ENCODE assay signal across 13 cellular contexts in the genomic region with DNA sequence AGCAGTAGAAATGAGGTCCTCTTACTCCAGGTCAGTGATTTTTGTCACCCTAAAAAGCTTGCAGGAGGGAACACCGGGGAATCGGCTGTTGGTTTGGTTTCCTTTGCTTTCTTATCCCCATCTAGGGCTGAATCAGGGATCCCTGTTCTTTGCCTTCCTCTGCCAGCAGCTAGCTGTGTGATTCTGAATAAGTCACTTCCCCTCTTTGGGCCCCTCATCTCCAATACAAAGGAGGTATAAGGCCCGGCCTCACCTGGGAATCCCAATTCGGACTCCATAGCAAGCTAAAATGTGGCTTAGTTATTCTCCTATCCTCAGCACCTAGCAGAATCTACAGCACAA. TPM values are rescaled to one million over a fixed set of nuclear protein-coding genes. Genes with fewer than 3 reads are reported as not detected.
DNase-seq lines count a peak whose midpoint lies in the region; ATAC-seq, FAIRE-seq and TF ChIP-seq lines count a peak whose summit lies in the region.
"Had no signal": no experiment of that assay in that cellular context is flagged by ENCODE, and none has a peak within 500 bp of the region (broad histone marks: within the 10 kb centered on the region; RNA-seq: fewer than 3 reads in every experiment).

No MANE protein-coding gene starts in this region.

- H3K36me3 ChIP-seq in SK-N-MC (ENCODE audit: insufficient read depth, low read length) (no peaks in the 10 kb centered on the region), gastroesophageal sphincter (no peaks in the 10 kb centered on the region)
- H3K36me3 ChIP-seq: neutrophil had no signal

- H3K4me1 Mint-ChIP-seq in stimulated activated effector memory CD8-positive, alpha-beta T cell treated with anti-CD3 and anti-CD28 coated beads, Interleukin-12 subunit alpha, Interleukin-12 subunit beta, amount 100 ng/mL, for 72 hours: peaks cover 62% of the 10 kb centered on the region

- no peaks in the 10 kb centered on the region for H3K27me3 ChIP-seq in gastroesophageal sphincter
- H3K27me3 ChIP-seq: neutrophil had no signal

- no peaks in the 10 kb centered on the region for H3K36me3 Mint-ChIP-seq in stimulated activated effector memory CD8-positive, alpha-beta T cell treated with anti-CD3 and anti-CD28 coated beads, Interleukin-12 subunit alpha, Interleukin-12 subunit beta, amount 100 ng/mL, for 72 hours

- peak overlapping the region; percentile 69; the same call in 1 of the 2 replicates for H3K4me3 ChIP-seq in SK-N-MC
- no peak overlapping the region for H3K4me3 ChIP-seq in gastroesophageal sphincter

- no peaks in the 10 kb centered on the region for H3K9me3 ChIP-seq in SK-N-MC (ENCODE audit: low read depth, low read length)
- no peaks in the 10 kb centered on the region for H3K9me3 ChIP-seq in gastroesophageal sphincter
- H3K9me3 ChIP-seq: neutrophil had no signal

- DNase-seq in GM19239 (ENCODE audit: insufficient read length, low spot score) (no peak), SK-N-MC (ENCODE audit: low read depth, low spot score) (no peak), GDM1 (lab: John Stamatoyannopoulos, UW) (no peak), putamen (ENCODE audit: low spot score) (no peak)
- no peak for DNase-seq in stimulated activated effector memory CD8-positive, alpha-beta T cell treated with anti-CD3 and anti-CD28 coated beads, Interleukin-12 subunit alpha, Interleukin-12 subunit beta, amount 100 ng/mL, for 72 hours (ENCODE audit: low spot score in 2 of 2)
- no peak for DNase-seq in NK-92 treated with Interleukin-12 subunit alpha and Interleukin-12 subunit beta, amount 100 ng/mL, for 24 hours (lab: John Stamatoyannopoulos, UW)
- DNase-seq in stimulated activated CD4-positive, alpha-beta T cell treated with anti-CD3 and anti-CD28 coated beads, Interleukin-4, amount 100 ng/mL, for 24 hours: no peak
- DNase-seq: foreskin melanocyte, NCI-H2081, SHP77 treated with DMSO at 0.1 percent for 48 hours had no signal

- no peaks in the 10 kb centered on the region for H3K9me3 Mint-ChIP-seq in stimulated activated effector memory CD8-positive, alpha-beta T cell treated with anti-CD3 and anti-CD28 coated beads, Interleukin-12 subunit alpha, Interleukin-12 subunit beta, amount 100 ng/mL, for 72 hours
- H3K9me3 Mint-ChIP-seq: central memory CD8-positive, alpha-beta T cell had no signal

- TF ChIP-seq EP300 in gastroesophageal sphincter (IDR thresholded peaks at IDR 0.05): no peak

- no peak for TF ChIP-seq CTCF in gastroesophageal sphincter (IDR thresholded peaks at IDR 0.05)

- peaks cover 13 to 73% (median 46%) of the 10 kb centered on the region in 3 donors for H3K4me1 ChIP-seq in gastroesophageal sphincter

- WGBS in gastroesophageal sphincter (ENCODE audit: low coverage in 1 of 2), 2 donors: 74 to 82% methylated on average over 2 to 4 of the region's 4 CpGs

- H3K27ac ChIP-seq in SK-N-MC: peak overlapping the region; percentile 93
- peak overlapping the region in 3 of 4 donors; percentile 89 to 100 (median 98) for H3K27ac ChIP-seq in gastroesophageal sphincter
- H3K27ac ChIP-seq: neutrophil had no signal

- FAIRE-seq in GM19239 (lab: Jason Lieb, UNC): peak; percentile 26

- peak overlapping the region; percentile 91 for H3K27ac Mint-ChIP-seq in stimulated activated effector memory CD8-positive, alpha-beta T cell treated with anti-CD3 and anti-CD28 coated beads, Interleukin-12 subunit alpha, Interleukin-12 subunit beta, amount 100 ng/mL, for 72 hours

- no peak for ATAC-seq in gastroesophageal sphincter
- ATAC-seq in stimulated activated effector memory CD8-positive, alpha-beta T cell treated with anti-CD3 and anti-CD28 coated beads, Interleukin-12 subunit alpha, Interleukin-12 subunit beta, amount 100 ng/mL, for 72 hours: no peak

- peak overlapping the region; percentile 5 for H3K9ac ChIP-seq in SK-N-MC (ENCODE audit: insufficient read length)

- H3K4me3 Mint-ChIP-seq in stimulated activated effector memory CD8-positive, alpha-beta T cell treated with anti-CD3 and anti-CD28 coated beads, Interleukin-12 subunit alpha, Interleukin-12 subunit beta, amount 100 ng/mL, for 72 hours: no peak overlapping the region
- H3K4me3 Mint-ChIP-seq: central memory CD8-positive, alpha-beta T cell had no signal

- TF ChIP-seq POLR2A in gastroesophageal sphincter (IDR thresholded peaks at IDR 0.05): no peak

RNA-seq across cellular contexts. Expression of gene ARMC12, which starts 18.5 kb away (rescaled TPM):
- 1 to 10 TPM in 1 of 4 donors, under 1 TPM in 1, not detected in 2; 0.54 to 1.5 TPM for total RNA-seq in gastroesophageal sphincter

RNA-seq across cellular contexts. Expression of gene FKBP5, which starts 29.6 kb away (rescaled TPM):
- total RNA-seq in gastroesophageal sphincter: 100 to 1,000 TPM; 453 to 676 (median 478) TPM

RNA-seq across cellular contexts. Expression of gene CLPSL2, which starts 58.1 kb away (rescaled TPM):
- not detected for total RNA-seq in gastroesophageal sphincter
